1 cellular context compared by ENCODE assay signal in genomic region chr15:44663410-44664272, GRCh38.
A peak's percentile ranks its signal among the peaks of the same experiment; 100 is the strongest.
TF ChIP-seq lines count a peak whose summit lies in the region.

Gene SPG11 (minus strand): TSS chr15:44663662. CDS start chr15:44663647, 15 bp downstream.

TF ChIP-seq in SK-N-SH, 30 proteins besides CTCF, POLR2A, EP300 and RAD21 (continued from another document):
- TF ChIP-seq IRF3 (IDR thresholded peaks at IDR 0.05; ENCODE audit: low read depth, low read length) (no peak; the same call in 1 of the 2 replicates), USF1 (IDR thresholded peaks at IDR 0.05; ENCODE audit: borderline replicate concordance, low read depth) (peak; percentile 90), SMC3 (IDR thresholded peaks at IDR 0.05; ENCODE audit: low read depth, low read length) (peak; percentile 90), CHD2 (IDR thresholded peaks at IDR 0.05; ENCODE audit: low read length, partially characterized antibody) (peak; percentile 79), MXI1 (IDR thresholded peaks at IDR 0.05; ENCODE audit: low read depth, low read length) (peak; percentile 29; the same call in 1 of the 2 replicates), NRF1 (IDR thresholded peaks at IDR 0.05; ENCODE audit: low read depth, low read length) (peak; percentile 93), RXRA (IDR thresholded peaks at IDR 0.05; ENCODE audit: borderline replicate concordance, low read depth) (no peak), NFIC (IDR thresholded peaks at IDR 0.05; ENCODE audit: borderline replicate concordance) (0 out of 2 replicates have a peak, but pooled peaks have one; percentile 19), YY1 (IDR thresholded peaks at IDR 0.05; ENCODE audit: low read depth) (peak; percentile 96), JUND (IDR thresholded peaks at IDR 0.05) (no peak), FOXJ3 (CRISPR knock-in tag; IDR thresholded peaks at IDR 0.05) (no peak), POLR2AphosphoS5 (IDR thresholded peaks at IDR 0.05; ENCODE audit: low read depth, low read length) (peak; percentile 93), FOSL2 (IDR thresholded peaks at IDR 0.05; ENCODE audit: borderline replicate concordance, low read depth) (no peak), FOXM1 (IDR thresholded peaks at IDR 0.05; ENCODE audit: low read depth) (no peak), TAF1 (IDR thresholded peaks at IDR 0.05; ENCODE audit: borderline replicate concordance, low read depth, low read length) (peak; percentile 85), EZH2phosphoT487 (IDR thresholded peaks at IDR 0.05; ENCODE audit: borderline replicate concordance, low read depth) (no peak), SIN3A (IDR thresholded peaks at IDR 0.05; ENCODE audit: borderline replicate concordance, low read depth, low read length) (peak; percentile 29; the same call in 1 of the 2 replicates), RFX5 (IDR thresholded peaks at IDR 0.05; ENCODE audit: low read length) (peak; percentile 75; the same call in 1 of the 2 replicates), ZBTB33 (IDR thresholded peaks at IDR 0.05; ENCODE audit: borderline replicate concordance, low read depth) (0 out of 2 replicates have a peak, but pooled peaks have one; percentile 32), GABPA (IDR thresholded peaks at IDR 0.05; ENCODE audit: low read depth) (peak; percentile 89)
